ENCODE assay signal across 8 cellular contexts in the genomic region with DNA sequence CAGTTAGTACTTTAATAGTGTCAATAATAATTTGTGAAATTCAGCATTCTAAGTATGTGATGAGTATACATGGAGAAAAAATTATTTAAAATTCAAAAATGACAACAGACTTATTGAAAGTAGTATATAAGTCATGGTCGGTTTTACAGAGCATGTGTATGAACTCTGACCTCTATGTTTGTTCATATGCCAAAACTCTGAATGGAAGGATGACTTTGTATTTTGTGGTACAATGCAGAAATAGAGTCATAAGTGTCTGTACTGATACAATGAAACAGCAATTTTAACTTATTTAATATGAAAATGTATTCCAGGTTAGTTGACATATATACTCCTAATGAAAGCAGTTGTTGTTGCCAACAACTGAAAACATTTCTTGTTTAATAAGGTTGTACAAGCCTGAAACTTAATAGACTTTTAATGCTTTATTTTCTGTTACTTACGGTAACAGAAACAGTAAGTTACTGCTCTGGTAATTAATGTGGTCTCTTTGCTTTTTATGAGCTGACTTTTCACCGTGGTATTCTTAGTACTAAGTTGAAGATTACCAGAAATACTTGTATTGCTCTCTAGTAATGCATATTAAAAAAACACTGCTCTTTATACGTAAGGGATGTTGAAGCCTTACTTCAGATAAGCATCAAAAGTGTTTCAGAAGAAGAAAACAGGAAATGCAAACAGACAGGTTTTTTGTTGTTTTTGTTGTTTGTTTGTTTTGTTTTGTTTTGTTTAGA. TPM values are rescaled to one million over a fixed set of nuclear protein-coding genes. Genes with fewer than 3 reads are reported as not detected.
A peak's percentile ranks its signal among the peaks of the same experiment; 100 is the strongest.
DNase-seq lines count a peak whose midpoint lies in the region; ATAC-seq, FAIRE-seq and TF ChIP-seq lines count a peak whose summit lies in the region.

No MANE protein-coding gene starts in this region.

- H3K4me3 Mint-ChIP-seq in activated T-helper 1 cell treated with anti-CD3 and anti-CD28 coated beads, Interleukin-12 subunit alpha, Interleukin-12 subunit beta, Interleukin-2, Interleukin-4 antibody, amounts not matched to agents 30 ng/mL and 10 ng/mL and 1 ng/mL, durations not matched to agents 14 hours and 24 hours and 36 hours, result peak overlapping the region; percentile 97

- peak; percentile 51 for FAIRE-seq in A204.1 (lab: Jason Lieb, UNC)
- FAIRE-seq in kidney (lab: Jason Lieb, UNC), result peak; percentile 52

- no peak for ATAC-seq in HG02973 (IDR thresholded peaks at IDR 0.05; ENCODE audit: unreplicated experiment)

- H3K27ac ChIP-seq in kidney (ENCODE audit: low read depth in 2 of 2, low read length in 2 of 2), result no peak overlapping the region

- H3K36me3 Mint-ChIP-seq in activated T-helper 1 cell treated with anti-CD3 and anti-CD28 coated beads, Interleukin-12 subunit alpha, Interleukin-12 subunit beta, Interleukin-2, Interleukin-4 antibody, amounts not matched to agents 30 ng/mL and 10 ng/mL and 1 ng/mL, durations not matched to agents 14 hours and 24 hours and 36 hours (ENCODE audit: low read depth), result peaks cover 9% of the 10 kb centered on the region

- no peak for DNase-seq in H7
- no peak for DNase-seq in activated T-helper 1 cell treated with anti-CD3 and anti-CD28 coated beads, Interleukin-12 subunit alpha, Interleukin-12 subunit beta, Interleukin-2, Interleukin-4 antibody, amounts not matched to agents 30 ng/mL and 10 ng/mL and 1 ng/mL, durations not matched to agents 14 hours and 24 hours and 36 hours (ENCODE audit: low spot score)
- DNase-seq in kidney, result no peak
- DNase-seq in NCI-H446 treated with DMSO at 0.1 percent for 48 hours (lab: John Stamatoyannopoulos, UW), result no peak
- DNase-seq in effector CD4-positive, alpha-beta T cell, result no peak
- DNase-seq in NCI-H1105 (lab: John Stamatoyannopoulos, UW), result no peak

- TF ChIP-seq CTCF in kidney (IDR thresholded peaks at IDR 0.05; ENCODE audit: borderline replicate concordance, extremely low read depth, insufficient read depth), result no peak

- intact Hi-C loops in activated T-helper 1 cell treated with anti-CD3 and anti-CD28 coated beads, Interleukin-12 subunit alpha, Interleukin-12 subunit beta, Interleukin-2, Interleukin-4 antibody, amounts not matched to agents 30 ng/mL and 10 ng/mL and 1 ng/mL, durations not matched to agents 14 hours and 24 hours and 36 hours (cut with micrococcal nuclease), result loop anchor here (2.0 to 5.0 kb wide), 5 partner anchors 61 to 607 kb away; a partner anchor contains a TSS
- intact Hi-C loops in kidney (cut with DNase I), result no loop called here

- H3K27ac Mint-ChIP-seq in activated T-helper 1 cell treated with anti-CD3 and anti-CD28 coated beads, Interleukin-12 subunit alpha, Interleukin-12 subunit beta, Interleukin-2, Interleukin-4 antibody, amounts not matched to agents 30 ng/mL and 10 ng/mL and 1 ng/mL, durations not matched to agents 14 hours and 24 hours and 36 hours, result peak overlapping the region; percentile 97

- peaks cover 37% of the 10 kb centered on the region for H3K4me1 Mint-ChIP-seq in activated T-helper 1 cell treated with anti-CD3 and anti-CD28 coated beads, Interleukin-12 subunit alpha, Interleukin-12 subunit beta, Interleukin-2, Interleukin-4 antibody, amounts not matched to agents 30 ng/mL and 10 ng/mL and 1 ng/mL, durations not matched to agents 14 hours and 24 hours and 36 hours (ENCODE audit: low read depth)

- no peaks in the 10 kb centered on the region for H3K9me3 Mint-ChIP-seq in activated T-helper 1 cell treated with anti-CD3 and anti-CD28 coated beads, Interleukin-12 subunit alpha, Interleukin-12 subunit beta, Interleukin-2, Interleukin-4 antibody, amounts not matched to agents 30 ng/mL and 10 ng/mL and 1 ng/mL, durations not matched to agents 14 hours and 24 hours and 36 hours

- H3K4me3 ChIP-seq in H7 (ENCODE audit: insufficient read depth, low read depth, low read length), result peak overlapping the region; percentile 68
- peak overlapping the region; percentile 89 to 96 for H3K4me3 ChIP-seq in kidney (ENCODE audit: low read length in 2 of 2)

- H3K27me3 Mint-ChIP-seq in activated T-helper 1 cell treated with anti-CD3 and anti-CD28 coated beads, Interleukin-12 subunit alpha, Interleukin-12 subunit beta, Interleukin-2, Interleukin-4 antibody, amounts not matched to agents 30 ng/mL and 10 ng/mL and 1 ng/mL, durations not matched to agents 14 hours and 24 hours and 36 hours (ENCODE audit: insufficient read depth), result no peaks in the 10 kb centered on the region

- no peaks in the 10 kb centered on the region for H3K9me3 ChIP-seq in kidney (ENCODE audit: control insufficient read depth in 1 of 2, low read length in 2 of 2)

- no peaks in the 10 kb centered on the region for H3K36me3 ChIP-seq in H7 (replicated peaks; ENCODE audit: control insufficient read depth, insufficient read depth, low read length)
- H3K36me3 ChIP-seq in kidney (ENCODE audit: control insufficient read depth in 1 of 2, insufficient read depth in 2 of 2, low read length in 2 of 2), result peaks cover 0 to 3% of the 10 kb centered on the region in 2 donors

- peak overlapping the region; percentile 4 to 95 for H3K9ac ChIP-seq in kidney (ENCODE audit: low read length in 2 of 2)

- H3K27me3 ChIP-seq in H7 (ENCODE audit: control insufficient read depth, insufficient read depth, low read length), result no peaks in the 10 kb centered on the region

- peaks cover 3 to 17% of the 10 kb centered on the region in 2 donors for H3K4me1 ChIP-seq in kidney (ENCODE audit: control insufficient read depth in 1 of 2, insufficient read depth in 1 of 2, low read depth in 1 of 2, low read length in 2 of 2)

RNA-seq across cellular contexts. Expression of a gene that starts 1.9 kb away (rescaled TPM):
- 26.4 and 31.8 TPM in 2 replicates for total RNA-seq in H7 (2014; rRNA removed; shearing (Covaris generic))
- 92.2 and 96.4 TPM in 2 replicates for total RNA-seq in activated T-helper 1 cell treated with anti-CD3 and anti-CD28 coated beads, Interleukin-12 subunit alpha, Interleukin-12 subunit beta, Interleukin-2, Interleukin-4 antibody, amounts not matched to agents 30 ng/mL and 10 ng/mL and 1 ng/mL, durations not matched to agents 14 hours and 24 hours and 36 hours
- 56.7 TPM for total RNA-seq in kidney
- polyA plus RNA-seq in kidney (ENCODE audit: insufficient read depth, low read depth, low replicate concordance), result 59.6 TPM
